Comparison of ENCODE assay signal across 8 cellular contexts in the genomic region with DNA sequence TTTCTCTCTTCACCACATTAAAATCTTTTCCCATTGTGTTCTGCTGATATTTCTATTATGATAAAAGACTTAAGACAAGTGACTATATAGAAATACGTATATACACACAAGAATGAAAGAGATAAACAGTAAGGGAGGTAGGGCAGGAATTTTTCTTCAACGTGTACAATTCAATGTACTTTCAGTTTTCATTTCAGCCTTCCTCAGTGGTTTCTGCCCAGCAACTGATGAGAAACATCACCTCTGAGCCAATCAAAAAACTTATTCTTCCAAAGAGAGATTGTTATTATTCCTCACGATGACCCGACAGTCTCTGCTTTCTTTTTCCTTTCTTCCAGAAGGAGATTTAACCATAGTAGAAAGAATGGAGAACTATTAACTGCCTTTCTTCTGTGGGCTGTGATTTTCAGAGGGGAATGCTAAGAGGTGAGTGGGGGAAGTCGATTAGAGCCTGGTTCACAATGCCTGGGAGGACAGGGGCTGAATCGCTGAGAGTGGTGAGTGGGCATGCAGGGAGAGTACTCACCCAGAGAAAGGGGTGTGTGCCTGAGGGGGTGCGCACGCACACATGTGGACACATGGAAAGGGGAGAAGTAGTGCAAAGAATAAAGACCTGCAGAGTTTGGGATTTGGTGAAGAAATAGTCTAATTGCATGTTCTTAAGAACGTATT. TPM values are rescaled to one million over a fixed set of nuclear protein-coding genes. Genes with fewer than 3 reads are reported as not detected.
A peak's percentile ranks its signal among the peaks of the same experiment; 100 is the strongest.
DNase-seq lines count a peak whose midpoint lies in the region; ATAC-seq, FAIRE-seq and TF ChIP-seq lines count a peak whose summit lies in the region.

A gene (plus strand): TSS at position 289 of the 672 bp plus-strand sequence. CDS start 3,289 bp downstream, outside the sequence.

- H3K4me2 ChIP-seq in BLaER1 = peak within 1 kb of the TSS; percentile 93

- H3K9me3 ChIP-seq in BLaER1 = no peaks in the 10 kb centered on the region

- WGBS in lower leg skin, 2 donors = 0% methylated on average over 9 of the region's 9 CpGs

- peak; percentile 32 for DNase-seq in GM19239 (ENCODE audit: insufficient read length, low spot score)
- DNase-seq in NCI-H748 (lab: John Stamatoyannopoulos, UW; ENCODE audit: unreplicated experiment) = peak; percentile 82
- peak; percentile 72 to 77 for DNase-seq in activated CD4-positive, alpha-beta T cell treated with anti-CD3 and anti-CD28 coated beads, Interleukin-2, amount 50 U/mL, for 48 hours
- peak; percentile 69 for DNase-seq in ecto neural progenitor cell (ENCODE audit: low spot score)
- DNase-seq in lower leg skin (ENCODE audit: low spot score in 2 of 2) = peak; percentile 82 to 91
- peak in 2 of 3 donors; percentile 15 to 38 for DNase-seq in stimulated activated CD4-positive, alpha-beta T cell treated with anti-CD3 and anti-CD28 coated beads, TNF-alpha, amount 100 ng/mL, for 1 hour (ENCODE audit: low read depth in 3 of 3, low spot score in 1 of 3)

- no peaks in the 10 kb centered on the region for H4K20me1 ChIP-seq in BLaER1

- TF ChIP-seq POLR2A in lower leg skin (IDR thresholded peaks at IDR 0.05) = no peak

- intact Hi-C loops in lower leg skin (cut with DNase I; ENCODE audit: low total_unique reads) = no loop called here

- H3K27me3 ChIP-seq in BLaER1 = no peaks in the 10 kb centered on the region

- H3K4me3 ChIP-seq in BLaER1 = peak within 1 kb of the TSS; percentile 72
- H3K4me3 ChIP-seq in lower leg skin (ENCODE audit: low read depth, poor library complexity, severe bottlenecking) = peak within 1 kb of the TSS; percentile 61

- TF ChIP-seq CTCF in lower leg skin (IDR thresholded peaks at IDR 0.05) = no peak

- H3K4me1 ChIP-seq in BLaER1 = peaks cover 45% of the 10 kb centered on the region

- peak within 1 kb of the TSS; percentile 81 for H3K27ac ChIP-seq in BLaER1

- peak; percentile 86 for ATAC-seq in HG03439 (IDR thresholded peaks at IDR 0.05; ENCODE audit: unreplicated experiment)

- peak; percentile 96 for FAIRE-seq in GM19239 (lab: Jason Lieb, UNC)

- H3K9ac ChIP-seq in BLaER1 = peak within 1 kb of the TSS; percentile 78

- H3K36me3 ChIP-seq in BLaER1 = peaks cover 24% of the 10 kb centered on the region

RNA-seq across cellular contexts. Expression of the gene that starts here (rescaled TPM):
- 10 to 100 TPM; 10.4 to 17.7 (median 15.1) TPM for total RNA-seq in lower leg skin

Comparison
In these comparisons a context has a peak if more than half of its experiments do, and no peak if none do; other contexts are left out.
1. Peak in every context shown above with its lines: DNase-seq, ATAC-seq, H3K4me3 ChIP-seq and H3K27ac ChIP-seq.
2. DNase-seq: peak in every context shown above with its lines; median percentile 86 in lower leg skin; 82 in NCI-H748; 74 in activated CD4-positive, alpha-beta T cell treated with anti-CD3 and anti-CD28 coated beads, Interleukin-2, amount 50 U/mL, for 48 hours; 69 in ecto neural progenitor cell; 32 in GM19239; 26 in stimulated activated CD4-positive, alpha-beta T cell treated with anti-CD3 and anti-CD28 coated beads, TNF-alpha, amount 100 ng/mL, for 1 hour.